In genomic region chr17:1867307-1867706, GRCh38 we compare ENCODE assay signal across 25 cellular contexts.
"Had no signal": no experiment of that assay in that cellular context is flagged by ENCODE, and none has a peak within 500 bp of the region (broad histone marks: within the 10 kb centered on the region; RNA-seq: fewer than 3 reads in every experiment).

No MANE protein-coding gene starts in this region.

- H3K27ac ChIP-seq: gastroesophageal sphincter, pancreas, prostate gland, tibial nerve, VCaP had no signal

- H3K4me3 ChIP-seq: gastroesophageal sphincter, pancreas, prostate gland, tibial nerve had no signal

- H3K9me3 ChIP-seq: gastroesophageal sphincter, pancreas, prostate gland, tibial nerve had no signal

- DNase-seq: activated CD4-positive, alpha-beta memory T cell treated with anti-CD3 and anti-CD28 coated beads, Interleukin-2, amount 10 ng/mL, durations not matched to agents 7 days and 5 days; activated CD4-positive, alpha-beta T cell treated with anti-CD3 and anti-CD28 coated beads, Interleukin-2, amount 10 ng/mL, durations not matched to agents 7 days and 5 days; activated gamma-delta T cell; activated naive CD4-positive, alpha-beta T cell treated with anti-CD3 and anti-CD28 coated beads, Interleukin-2, amount 50 U/mL, for 16 hours; aorta; cortex of kidney; effector memory CD8-positive, alpha-beta T cell; erythroblast; hippocampal formation; kidney; left colon; mammary epithelial cell; nucleus accumbens; pancreas; stimulated activated CD4-positive, alpha-beta T cell treated with anti-CD3 and anti-CD28 coated beads, Interleukin-15, amount 100 ng/mL, for 24 hours; stimulated activated CD4-positive, alpha-beta T cell treated with anti-CD3 and anti-CD28 coated beads, Interleukin-2, amount 100 ng/mL, for 24 hours; stimulated activated naive B cell treated with anti-CD40 and anti-IgM and Interleukin-4, amounts not matched to agents 10 μg/mL and 1 μg/mL and 100 μg/mL, for 72 hours; T-cell; T-helper 9 cell had no signal

- H3K27me3 ChIP-seq: gastroesophageal sphincter, pancreas, tibial nerve had no signal

- ATAC-seq: activated CD4-positive, CD25-positive, alpha-beta regulatory T cell treated with anti-CD3 and anti-CD28 coated beads, Interleukin-2, amount 50 U/mL, for 24 hours; effector memory CD8-positive, alpha-beta T cell; gastroesophageal sphincter; left colon; pancreas; stimulated activated naive B cell treated with anti-CD40 and anti-IgM and Interleukin-4, amounts not matched to agents 10 μg/mL and 1 μg/mL and 100 μg/mL, for 72 hours; T-cell had no signal

- H3K27ac Mint-ChIP-seq: activated CD4-positive, alpha-beta memory T cell treated with anti-CD3 and anti-CD28 coated beads, Interleukin-2, amount 10 ng/mL, durations not matched to agents 7 days and 5 days; activated CD4-positive, alpha-beta T cell treated with anti-CD3 and anti-CD28 coated beads, Interleukin-2, amount 10 ng/mL, durations not matched to agents 7 days and 5 days; effector memory CD8-positive, alpha-beta T cell; stimulated activated naive B cell treated with anti-CD40 and anti-IgM and Interleukin-4, amounts not matched to agents 10 μg/mL and 1 μg/mL and 100 μg/mL, for 72 hours had no signal

- H3K9me3 Mint-ChIP-seq: activated CD4-positive, alpha-beta memory T cell treated with anti-CD3 and anti-CD28 coated beads, Interleukin-2, amount 10 ng/mL, durations not matched to agents 7 days and 5 days; activated CD4-positive, alpha-beta T cell treated with anti-CD3 and anti-CD28 coated beads, Interleukin-2, amount 10 ng/mL, durations not matched to agents 7 days and 5 days; brain; effector memory CD8-positive, alpha-beta T cell; stimulated activated naive B cell treated with anti-CD40 and anti-IgM and Interleukin-4, amounts not matched to agents 10 μg/mL and 1 μg/mL and 100 μg/mL, for 72 hours; T-cell had no signal

- H3K36me3 ChIP-seq: prostate gland had no signal

- H3K4me1 Mint-ChIP-seq: brain; stimulated activated naive B cell treated with anti-CD40 and anti-IgM and Interleukin-4, amounts not matched to agents 10 μg/mL and 1 μg/mL and 100 μg/mL, for 72 hours had no signal

- H3K27me3 Mint-ChIP-seq: activated CD4-positive, alpha-beta memory T cell treated with anti-CD3 and anti-CD28 coated beads, Interleukin-2, amount 10 ng/mL, durations not matched to agents 7 days and 5 days; activated CD4-positive, alpha-beta T cell treated with anti-CD3 and anti-CD28 coated beads, Interleukin-2, amount 10 ng/mL, durations not matched to agents 7 days and 5 days; brain; effector memory CD8-positive, alpha-beta T cell; stimulated activated naive B cell treated with anti-CD40 and anti-IgM and Interleukin-4, amounts not matched to agents 10 μg/mL and 1 μg/mL and 100 μg/mL, for 72 hours; T-cell had no signal

- H3K4me1 ChIP-seq: gastroesophageal sphincter, pancreas, prostate gland, tibial nerve had no signal

- H3K4me3 Mint-ChIP-seq: activated CD4-positive, alpha-beta memory T cell treated with anti-CD3 and anti-CD28 coated beads, Interleukin-2, amount 10 ng/mL, durations not matched to agents 7 days and 5 days; activated CD4-positive, alpha-beta T cell treated with anti-CD3 and anti-CD28 coated beads, Interleukin-2, amount 10 ng/mL, durations not matched to agents 7 days and 5 days; brain; effector memory CD8-positive, alpha-beta T cell; stimulated activated naive B cell treated with anti-CD40 and anti-IgM and Interleukin-4, amounts not matched to agents 10 μg/mL and 1 μg/mL and 100 μg/mL, for 72 hours; T-cell had no signal
